30 cellular contexts compared by ENCODE assay signal in the genomic region with DNA sequence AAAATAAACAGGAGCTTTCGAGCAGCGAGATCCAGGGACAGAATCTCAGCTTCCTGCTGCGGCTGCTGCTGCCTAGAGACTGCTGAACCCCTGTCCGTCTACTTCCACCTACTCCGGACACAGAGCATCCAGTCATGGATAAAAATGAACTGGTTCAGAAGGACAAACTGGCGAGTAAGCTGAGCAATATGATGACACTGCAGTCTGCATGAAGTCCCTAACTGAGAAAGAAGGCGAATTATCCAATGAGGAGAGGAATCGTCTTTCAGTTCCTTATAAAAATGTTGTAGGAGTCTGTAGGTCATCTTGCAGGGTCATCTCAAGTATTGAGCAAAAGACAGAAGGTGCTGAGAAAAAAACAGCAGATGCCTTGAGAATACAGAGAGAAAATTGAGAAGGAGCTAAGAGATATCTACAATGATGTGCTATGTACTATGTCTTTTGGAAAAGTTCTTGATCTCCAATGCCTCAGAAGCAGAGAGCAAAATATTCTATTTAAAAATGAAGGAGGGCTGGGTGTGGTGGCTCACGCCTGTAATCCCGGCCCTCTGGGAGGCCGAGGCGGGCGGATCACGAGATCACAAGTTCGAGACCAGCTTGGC. TPM values are rescaled to one million over a fixed set of nuclear protein-coding genes. Genes with fewer than 3 reads are reported as not detected.
"Had no signal": no experiment of that assay in that cellular context is flagged by ENCODE, and none has a peak within 500 bp of the region (broad histone marks: within the 10 kb centered on the region; RNA-seq: fewer than 3 reads in every experiment).

No MANE protein-coding gene starts in this region.

- H3K27ac ChIP-seq: breast epithelium, esophagus muscularis mucosa, foreskin keratinocyte, heart right ventricle, lower lobe of right lung, pancreas, psoas muscle, sigmoid colon, thoracic aorta, uterus had no signal

- H3K4me1 Mint-ChIP-seq: activated CD4-positive, alpha-beta T cell treated with anti-CD3 and anti-CD28 coated beads for 36 hours; activated CD8-positive, alpha-beta memory T cell treated with anti-CD3 and anti-CD28 coated beads, Interleukin-2, amount 10 ng/mL, durations not matched to agents 7 days and 5 days; naive thymus-derived CD8-positive, alpha-beta T cell; neural crest cell; stimulated activated effector memory CD8-positive, alpha-beta T cell treated with anti-CD3 and anti-CD28 coated beads, Interleukin-12 subunit alpha, Interleukin-12 subunit beta, amount 100 ng/mL, for 72 hours had no signal

- H3K9me3 Mint-ChIP-seq: activated naive CD4-positive, alpha-beta T cell treated with anti-CD3 and anti-CD28 coated beads, Interleukin-2, amount 50 U/mL, for 72 hours; activated T-helper 2 cell treated with anti-CD3 and anti-CD28 coated beads, Interferon-gamma antibody, Interleukin-2, Interleukin-4, amounts not matched to agents 10 μg/mL and 5 μg/mL and 100 μg/mL, durations not matched to agents 14 hours and 24 hours and 36 hours; neural crest cell; stimulated activated effector memory CD8-positive, alpha-beta T cell treated with anti-CD3 and anti-CD28 coated beads, Interleukin-12 subunit alpha, Interleukin-12 subunit beta, amount 100 ng/mL, for 72 hours had no signal

- H3K36me3 ChIP-seq: breast epithelium, esophagus muscularis mucosa, heart right ventricle, lower lobe of right lung, pancreas, sigmoid colon, thoracic aorta, uterus had no signal

- H3K4me3 ChIP-seq: breast epithelium, esophagus muscularis mucosa, heart right ventricle, lower lobe of right lung, pancreas, psoas muscle, sigmoid colon, thoracic aorta, uterus had no signal

- ATAC-seq: activated CD4-positive, alpha-beta T cell treated with anti-CD3 and anti-CD28 coated beads for 36 hours; activated CD8-positive, alpha-beta memory T cell treated with anti-CD3 and anti-CD28 coated beads, Interleukin-2, amount 10 ng/mL, durations not matched to agents 7 days and 5 days; activated CD8-positive, alpha-beta T cell treated with anti-CD3 and anti-CD28 coated beads, Interleukin-2, amount 10 ng/mL, durations not matched to agents 7 days and 5 days; activated naive CD4-positive, alpha-beta T cell treated with anti-CD3 and anti-CD28 coated beads, Interleukin-2, amount 50 U/mL, for 72 hours; foreskin keratinocyte; heart right ventricle; left lobe of liver; naive thymus-derived CD8-positive, alpha-beta T cell; pancreas; psoas muscle; stimulated activated effector memory CD8-positive, alpha-beta T cell treated with anti-CD3 and anti-CD28 coated beads, Interleukin-12 subunit alpha, Interleukin-12 subunit beta, amount 100 ng/mL, for 72 hours had no signal

- H3K36me3 Mint-ChIP-seq: activated CD8-positive, alpha-beta memory T cell treated with anti-CD3 and anti-CD28 coated beads, Interleukin-2, amount 10 ng/mL, durations not matched to agents 7 days and 5 days; activated naive CD4-positive, alpha-beta T cell treated with anti-CD3 and anti-CD28 coated beads, Interleukin-2, amount 50 U/mL, for 72 hours; naive thymus-derived CD8-positive, alpha-beta T cell; stimulated activated effector memory CD8-positive, alpha-beta T cell treated with anti-CD3 and anti-CD28 coated beads, Interleukin-12 subunit alpha, Interleukin-12 subunit beta, amount 100 ng/mL, for 72 hours had no signal

- H3K9me3 ChIP-seq: breast epithelium, lower lobe of right lung, pancreas, psoas muscle, thoracic aorta, uterus had no signal

- H3K4me1 ChIP-seq: breast epithelium, esophagus muscularis mucosa, foreskin keratinocyte, heart right ventricle, lower lobe of right lung, pancreas, psoas muscle, sigmoid colon, uterus had no signal

- H3K4me3 Mint-ChIP-seq: activated CD4-positive, alpha-beta T cell treated with anti-CD3 and anti-CD28 coated beads for 36 hours; activated CD8-positive, alpha-beta memory T cell treated with anti-CD3 and anti-CD28 coated beads, Interleukin-2, amount 10 ng/mL, durations not matched to agents 7 days and 5 days; activated CD8-positive, alpha-beta T cell treated with anti-CD3 and anti-CD28 coated beads, Interleukin-2, amount 10 ng/mL, durations not matched to agents 7 days and 5 days; endodermal cell; naive thymus-derived CD8-positive, alpha-beta T cell; neural crest cell; stimulated activated effector memory CD8-positive, alpha-beta T cell treated with anti-CD3 and anti-CD28 coated beads, Interleukin-12 subunit alpha, Interleukin-12 subunit beta, amount 100 ng/mL, for 72 hours; stimulated activated naive CD8-positive, alpha-beta T cell treated with anti-CD3 and anti-CD28 coated beads, Interleukin-15, Interleukin-2, amounts not matched to agents 100 ng/mL and 50 ng/mL, for 24 hours had no signal

- DNase-seq: activated CD4-positive, alpha-beta T cell treated with anti-CD3 and anti-CD28 coated beads for 36 hours; activated CD4-positive, CD25-positive, alpha-beta regulatory T cell; activated CD8-positive, alpha-beta memory T cell treated with anti-CD3 and anti-CD28 coated beads, Interleukin-2, amount 10 ng/mL, durations not matched to agents 7 days and 5 days; activated CD8-positive, alpha-beta T cell treated with anti-CD3 and anti-CD28 coated beads, Interleukin-2, amount 10 ng/mL, durations not matched to agents 7 days and 5 days; activated T-cell treated with anti-CD3 and anti-CD28 coated beads, Interleukin-2, amount 50 U/mL, for 48 hours; central memory CD4-positive, alpha-beta T cell; endodermal cell; foreskin keratinocyte; heart right ventricle; lower lobe of right lung; mesenchymal stem cell; naive thymus-derived CD8-positive, alpha-beta T cell; nucleus accumbens; pancreas; psoas muscle; sigmoid colon; small intestine; stimulated activated CD4-positive, alpha-beta T cell treated with anti-CD3 and anti-CD28 coated beads, Interleukin-4, amount 100 ng/mL, for 24 hours; uterus had no signal

- H3K27ac Mint-ChIP-seq: activated CD4-positive, alpha-beta T cell treated with anti-CD3 and anti-CD28 coated beads for 36 hours; activated CD8-positive, alpha-beta memory T cell treated with anti-CD3 and anti-CD28 coated beads, Interleukin-2, amount 10 ng/mL, durations not matched to agents 7 days and 5 days; activated CD8-positive, alpha-beta T cell treated with anti-CD3 and anti-CD28 coated beads, Interleukin-2, amount 10 ng/mL, durations not matched to agents 7 days and 5 days; activated naive CD4-positive, alpha-beta T cell treated with anti-CD3 and anti-CD28 coated beads, Interleukin-2, amount 50 U/mL, for 72 hours; activated T-helper 2 cell treated with anti-CD3 and anti-CD28 coated beads, Interferon-gamma antibody, Interleukin-2, Interleukin-4, amounts not matched to agents 10 μg/mL and 5 μg/mL and 100 μg/mL, durations not matched to agents 14 hours and 24 hours and 36 hours; endodermal cell; naive thymus-derived CD8-positive, alpha-beta T cell; stimulated activated effector memory CD8-positive, alpha-beta T cell treated with anti-CD3 and anti-CD28 coated beads, Interleukin-12 subunit alpha, Interleukin-12 subunit beta, amount 100 ng/mL, for 72 hours; stimulated activated naive CD8-positive, alpha-beta T cell treated with anti-CD3 and anti-CD28 coated beads, Interleukin-15, Interleukin-2, amounts not matched to agents 100 ng/mL and 50 ng/mL, for 24 hours had no signal

- H3K27me3 ChIP-seq: breast epithelium, esophagus muscularis mucosa, foreskin keratinocyte, heart right ventricle, pancreas, sigmoid colon, uterus had no signal

RNA-seq across cellular contexts. Expression of gene MS4A2, which starts 11.1 kb away (rescaled TPM):
- total RNA-seq: activated CD4-positive, alpha-beta T cell treated with anti-CD3 and anti-CD28 coated beads for 36 hours; activated CD8-positive, alpha-beta memory T cell treated with anti-CD3 and anti-CD28 coated beads, Interleukin-2, amount 10 ng/mL, durations not matched to agents 7 days and 5 days; activated CD8-positive, alpha-beta T cell treated with anti-CD3 and anti-CD28 coated beads, Interleukin-2, amount 10 ng/mL, durations not matched to agents 7 days and 5 days; activated naive CD4-positive, alpha-beta T cell treated with anti-CD3 and anti-CD28 coated beads, Interleukin-2, amount 50 U/mL, for 72 hours; activated T-helper 2 cell treated with anti-CD3 and anti-CD28 coated beads, Interferon-gamma antibody, Interleukin-2, Interleukin-4, amounts not matched to agents 10 μg/mL and 5 μg/mL and 100 μg/mL, durations not matched to agents 14 hours and 24 hours and 36 hours; endodermal cell; foreskin keratinocyte; kidney epithelial cell; naive thymus-derived CD8-positive, alpha-beta T cell; neural crest cell had no signal

RNA-seq across cellular contexts. Expression of gene MS4A3, which starts 20.9 kb away (rescaled TPM):
- total RNA-seq: activated CD4-positive, alpha-beta T cell treated with anti-CD3 and anti-CD28 coated beads for 36 hours; activated CD8-positive, alpha-beta memory T cell treated with anti-CD3 and anti-CD28 coated beads, Interleukin-2, amount 10 ng/mL, durations not matched to agents 7 days and 5 days; activated CD8-positive, alpha-beta T cell treated with anti-CD3 and anti-CD28 coated beads, Interleukin-2, amount 10 ng/mL, durations not matched to agents 7 days and 5 days; activated naive CD4-positive, alpha-beta T cell treated with anti-CD3 and anti-CD28 coated beads, Interleukin-2, amount 50 U/mL, for 72 hours; activated T-helper 2 cell treated with anti-CD3 and anti-CD28 coated beads, Interferon-gamma antibody, Interleukin-2, Interleukin-4, amounts not matched to agents 10 μg/mL and 5 μg/mL and 100 μg/mL, durations not matched to agents 14 hours and 24 hours and 36 hours; breast epithelium; endodermal cell; esophagus muscularis mucosa; foreskin keratinocyte; kidney epithelial cell; lower lobe of right lung; naive thymus-derived CD8-positive, alpha-beta T cell; neural crest cell; pancreas; psoas muscle; sigmoid colon; subcutaneous adipose tissue; thoracic aorta; uterus had no signal

RNA-seq across cellular contexts. Expression of gene OOSP2, which starts 37.1 kb away (rescaled TPM):
- total RNA-seq: activated CD4-positive, alpha-beta T cell treated with anti-CD3 and anti-CD28 coated beads for 36 hours; activated CD8-positive, alpha-beta memory T cell treated with anti-CD3 and anti-CD28 coated beads, Interleukin-2, amount 10 ng/mL, durations not matched to agents 7 days and 5 days; activated CD8-positive, alpha-beta T cell treated with anti-CD3 and anti-CD28 coated beads, Interleukin-2, amount 10 ng/mL, durations not matched to agents 7 days and 5 days; activated naive CD4-positive, alpha-beta T cell treated with anti-CD3 and anti-CD28 coated beads, Interleukin-2, amount 50 U/mL, for 72 hours; activated T-helper 2 cell treated with anti-CD3 and anti-CD28 coated beads, Interferon-gamma antibody, Interleukin-2, Interleukin-4, amounts not matched to agents 10 μg/mL and 5 μg/mL and 100 μg/mL, durations not matched to agents 14 hours and 24 hours and 36 hours; breast epithelium; endodermal cell; esophagus muscularis mucosa; foreskin keratinocyte; heart right ventricle; kidney epithelial cell; left lobe of liver; lower lobe of right lung; naive thymus-derived CD8-positive, alpha-beta T cell; neural crest cell; pancreas; psoas muscle; sigmoid colon; subcutaneous adipose tissue; thoracic aorta; uterus had no signal
